Comparison of ENCODE assay signal across 22 cellular contexts in the genomic region with DNA sequence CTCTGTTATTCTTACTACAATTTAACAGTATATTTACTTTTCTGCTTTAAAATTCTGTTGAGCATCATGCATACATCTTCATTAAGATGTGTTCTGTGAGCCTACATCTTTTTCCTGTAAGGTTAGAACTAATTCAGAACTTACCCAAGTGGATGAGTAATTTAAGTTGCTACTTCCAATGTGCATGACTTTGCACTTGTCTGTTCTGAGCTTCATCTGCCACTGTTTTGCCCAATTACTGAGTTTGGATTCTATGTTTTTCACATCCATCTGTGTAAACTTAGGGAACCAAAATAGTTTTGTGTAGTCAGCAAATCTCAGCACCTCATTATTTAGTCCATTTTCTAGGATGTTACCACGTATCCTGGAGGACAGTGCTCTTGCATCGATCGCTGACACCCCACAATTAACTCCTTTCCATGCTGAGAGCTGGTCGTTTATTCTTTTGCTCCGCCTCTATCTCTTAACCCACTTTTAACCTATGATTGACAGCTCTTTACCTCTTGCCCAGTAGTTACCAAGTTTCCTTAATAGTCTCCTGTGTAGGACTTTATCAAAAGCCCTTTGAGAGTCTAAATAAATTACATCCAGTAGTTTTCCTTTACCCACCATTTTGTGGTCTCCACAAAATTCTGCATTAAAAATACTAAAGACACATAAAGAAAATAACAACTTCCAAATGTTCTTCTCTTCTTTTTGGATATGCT.
"Had no signal": no experiment of that assay in that cellular context is flagged by ENCODE, and none has a peak within 500 bp of the region (broad histone marks: within the 10 kb centered on the region; RNA-seq: fewer than 3 reads in every experiment).

No MANE protein-coding gene starts in this region.

- H3K9me3 ChIP-seq: heart right ventricle, left ventricle myocardium inferior, upper lobe of right lung had no signal

- DNase-seq: activated CD4-positive, alpha-beta memory T cell treated with anti-CD3 and anti-CD28 coated beads for 36 hours; activated CD4-positive, alpha-beta T cell treated with anti-CD3 and anti-CD28 coated beads for 4 hours; activated CD8-positive, alpha-beta memory T cell treated with anti-CD3 and anti-CD28 coated beads, Interleukin-2, amount 10 ng/mL, durations not matched to agents 7 days and 5 days; activated naive CD4-positive, alpha-beta T cell; activated naive CD8-positive, alpha-beta T cell treated with anti-CD3 and anti-CD28 coated beads for 36 hours; activated T-cell treated with anti-CD3 and anti-CD28 coated beads, Interleukin-2, amount 50 U/mL, for 1 hour; amniotic stem cell; dorsolateral prefrontal cortex; heart right ventricle; kidney glomerular epithelial cell; left ventricle myocardium inferior; mammary epithelial cell; midbrain; nephron progenitor cell; nucleus accumbens; retina; stimulated activated naive B cell treated with anti-CD40 and anti-IgM and Interleukin-4, amounts not matched to agents 10 μg/mL and 1 μg/mL and 100 μg/mL, for 72 hours; T-helper 17 cell; upper lobe of right lung had no signal

- H3K4me1 ChIP-seq: upper lobe of right lung had no signal

- ATAC-seq: activated CD8-positive, alpha-beta memory T cell treated with anti-CD3 and anti-CD28 coated beads, Interleukin-2, amount 10 ng/mL, durations not matched to agents 7 days and 5 days; activated T-helper 17 cell treated with anti-CD3 and anti-CD28 coated beads, Interleukin-2, amount 50 U/mL, for 72 hours; heart right ventricle; stimulated activated naive B cell treated with anti-CD40 and anti-IgM and Interleukin-4, amounts not matched to agents 10 μg/mL and 1 μg/mL and 100 μg/mL, for 72 hours; T-helper 17 cell; upper lobe of right lung; WTC11 had no signal

- H3K4me3 ChIP-seq: cardiac muscle cell, dorsolateral prefrontal cortex, heart right ventricle, left ventricle myocardium inferior, upper lobe of right lung had no signal

- H3K36me3 ChIP-seq: cardiac muscle cell, heart right ventricle, left ventricle myocardium inferior, upper lobe of right lung had no signal

- H3K27me3 ChIP-seq: cardiac muscle cell, dorsolateral prefrontal cortex, heart right ventricle, upper lobe of right lung had no signal
